Comparison of ENCODE assay signal across 7 cellular contexts in the genomic region with DNA sequence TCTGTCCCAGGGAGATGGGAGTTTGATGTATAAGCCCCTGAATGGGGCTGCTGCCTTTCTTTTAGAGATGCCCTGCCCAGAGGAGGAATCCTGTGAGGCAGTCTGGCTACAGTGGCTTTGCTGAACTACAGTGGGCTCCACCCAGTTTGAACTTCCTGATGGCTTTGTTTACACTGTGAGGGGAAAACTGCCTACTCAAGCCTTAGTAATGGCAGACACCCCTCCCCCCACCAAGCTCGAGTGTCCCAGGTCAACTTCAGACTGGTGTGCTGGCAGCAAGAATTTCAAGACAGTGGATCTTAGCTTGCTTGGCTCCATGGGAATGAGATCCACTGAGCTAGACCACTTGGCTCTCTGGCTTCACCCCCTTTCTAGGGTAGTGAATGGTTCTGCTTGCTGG.
DNase-seq lines count a peak whose midpoint lies in the region; ATAC-seq, FAIRE-seq and TF ChIP-seq lines count a peak whose summit lies in the region.
"Not testable (repeated sequence)": the region's sequence is repeated elsewhere in the genome, so short reads cannot be mapped to it uniquely, and the experiment has no call there.

No MANE protein-coding gene starts in this region.

- H3K36me3 ChIP-seq in GM23338 (ENCODE audit: insufficient read depth); HUES6 (ENCODE audit: control insufficient read depth, insufficient read depth, low read length); NT2/D1 (ENCODE audit: insufficient read depth, insufficient read length, low read length); K562 (ENCODE audit: control insufficient read depth, insufficient read depth, low read length); iPS-20b (ENCODE audit: insufficient read depth, low read depth, low read length); mesendoderm (ENCODE audit: control insufficient read depth, insufficient read depth, low read length): not testable (repeated sequence)

- not testable (repeated sequence) for H3K79me1 ChIP-seq in mesendoderm (ENCODE audit: low read length)

- not testable (repeated sequence) for H2AK5ac ChIP-seq in mesendoderm (ENCODE audit: low read length)

- H3K9me2 ChIP-seq in GM23338 (ENCODE audit: insufficient read depth): not testable (repeated sequence)

- not testable (repeated sequence) for H3K23ac ChIP-seq in mesendoderm (ENCODE audit: low read length)

- in situ Hi-C loops in K562 (cut with MboI): not testable (repeated sequence)

- H3K27me3 Mint-ChIP-seq in GM23338 (ENCODE audit: insufficient read depth, low read depth, poor library complexity): not testable (repeated sequence)

- H3K4me1 ChIP-seq in GM23338 (ENCODE audit: insufficient read depth): peaks cover 12% of the 10 kb centered on the region
- H3K4me1 ChIP-seq in HUES6 (ENCODE audit: control insufficient read depth, insufficient read depth, low read length): peaks cover 11% of the 10 kb centered on the region
- H3K4me1 ChIP-seq in NT2/D1 (ENCODE audit: insufficient read depth, insufficient read length): peaks cover 11% of the 10 kb centered on the region
- H3K4me1 ChIP-seq in K562 (replicated peaks in 1 of 2; ENCODE audit: control insufficient read depth in 2 of 2, insufficient read depth in 2 of 2, low read length in 2 of 2); iPS-20b (ENCODE audit: insufficient read depth, low read length); mesendoderm (ENCODE audit: control insufficient read depth, low read depth, low read length): not testable (repeated sequence)

- not testable (repeated sequence) for H3K36me3 Mint-ChIP-seq in GM23338 (ENCODE audit: low read depth)

- H3K56ac ChIP-seq in mesendoderm (ENCODE audit: low read length): peak overlapping the region; percentile 38

- TF ChIP-seq EP300 in K562 (IDR thresholded peaks at IDR 0.05; ENCODE audit: low read length): not testable (repeated sequence)

- not testable (repeated sequence) for H3K4me3 Mint-ChIP-seq in GM23338

- intact Hi-C loops in K562 (cut with micrococcal nuclease): not testable (repeated sequence)

- H3K18ac ChIP-seq in mesendoderm (ENCODE audit: low read length): not testable (repeated sequence)

- H3K27ac Mint-ChIP-seq in GM23338: not testable (repeated sequence)

- not testable (repeated sequence) for H3K4ac ChIP-seq in mesendoderm (ENCODE audit: low read depth, low read length)

- POLR2A ChIA-PET in K562 (lab: Yijun Ruan, JAX): interaction anchor here (0.6 kb wide), 1 partner anchor 47 kb away, joined by 3 read pairs; no protein-coding TSS in a partner anchor

- H3K4me3 ChIP-seq in GM23338; HUES6 (ENCODE audit: low read depth, low read length); NT2/D1 (ENCODE audit: insufficient read length, low read depth); K562; mesendoderm (ENCODE audit: low read length): not testable (repeated sequence)
- H3K4me3 ChIP-seq in iPS-20b (ENCODE audit: low read length): peak overlapping the region; percentile 21; the same call in 1 of the 2 replicates

- WGBS in K562 (ENCODE audit: insufficient coverage, low coverage, missing lambda C conversion rate): 0% methylated on average over 1 of the region's 1 CpG
- WGBS in mesendoderm (ENCODE audit: extremely low coverage, insufficient coverage, low lambda C conversion rate): no CpG with 5 or more reads among the region's 1 CpG

- CTCF ChIA-PET in K562 (lab: Yijun Ruan, JAX; ENCODE audit: low intra/inter-chr PET ratio): not testable (repeated sequence)

- H4K8ac ChIP-seq in mesendoderm (ENCODE audit: low read depth, low read length): not testable (repeated sequence)

- not testable (repeated sequence) for FAIRE-seq in K562 (lab: Jason Lieb, UNC)

- peak overlapping the region; percentile 69 for H3K4me2 ChIP-seq in GM23338
- H3K4me2 ChIP-seq in K562 (ENCODE audit: insufficient read depth, low read length); mesendoderm (ENCODE audit: low read length): not testable (repeated sequence)

- not testable (repeated sequence) for H4K5ac ChIP-seq in mesendoderm (ENCODE audit: low read length)

- not testable (repeated sequence) for TF ChIP-seq POLR2A in K562 (conservative IDR thresholded peaks at IDR 0.05)

- not testable (repeated sequence) for H3K9me3 ChIP-seq in HUES6 (ENCODE audit: control insufficient read depth, insufficient read depth, low read depth, low read length); K562 (replicated peaks; ENCODE audit: control insufficient read depth, insufficient read depth, low read depth, low read length); iPS-20b (ENCODE audit: insufficient read depth, low read depth, low read length)
- H3K9me3 ChIP-seq in NT2/D1 (ENCODE audit: insufficient read depth, low read length): peaks cover 31% of the 10 kb centered on the region; the same call in 1 of the 2 replicates

- H3K9ac ChIP-seq in HUES6 (ENCODE audit: low read length): peak overlapping the region; percentile 3
- not testable (repeated sequence) for H3K9ac ChIP-seq in NT2/D1 (ENCODE audit: insufficient read length, low read depth); K562 (ENCODE audit: insufficient read depth in 1 of 2, low read depth in 2 of 2, low read length in 2 of 2); mesendoderm (ENCODE audit: low read length)
- H3K9ac ChIP-seq in iPS-20b (ENCODE audit: low read depth, low read length): peak overlapping the region; percentile 45; the same call in 1 of the 2 replicates

- H3K27me3 ChIP-seq in GM23338 (ENCODE audit: insufficient read depth); HUES6 (ENCODE audit: control insufficient read depth, insufficient read depth, low read length); NT2/D1 (ENCODE audit: insufficient read depth, insufficient read length); K562 (ENCODE audit: control insufficient read depth in 2 of 2, insufficient read depth in 2 of 2, low read length in 2 of 2); iPS-20b (ENCODE audit: insufficient read depth, low read length); mesendoderm (ENCODE audit: insufficient read depth, low read length, poor library complexity): not testable (repeated sequence)

- ATAC-seq in GM23338: peak; percentile 55
- ATAC-seq in K562: not testable (repeated sequence)

- not testable (repeated sequence) for H2BK15ac ChIP-seq in mesendoderm (replicated peaks; ENCODE audit: low read depth)

- H2BK120ac ChIP-seq in mesendoderm (ENCODE audit: low read depth, low read length): not testable (repeated sequence)

- H3K9me3 Mint-ChIP-seq in GM23338: not testable (repeated sequence)

- H2AFZ ChIP-seq in GM23338; K562 (ENCODE audit: low read depth, low read length): not testable (repeated sequence)

- H2BK5ac ChIP-seq in mesendoderm (ENCODE audit: low read length): not testable (repeated sequence)

- peak; percentile 6 for DNase-seq in COLO668 (lab: John Stamatoyannopoulos, UW; ENCODE audit: unreplicated experiment)
- DNase-seq in GM23338 (ENCODE audit: low spot score): peak; percentile 53
- peak; percentile 62 for DNase-seq in NT2/D1 (ENCODE audit: low read depth, low spot score)
- not testable (repeated sequence) for DNase-seq in K562 (ENCODE audit: extremely low read depth in 1 of 4, low spot score in 3 of 4)
- peak; percentile 52 for DNase-seq in mesendoderm

- H3K9me1 ChIP-seq in K562 (ENCODE audit: control insufficient read depth, insufficient read depth, low read length): not testable (repeated sequence)

- H3K27ac ChIP-seq in GM23338 (ENCODE audit: low read depth); HUES6 (ENCODE audit: low read depth, low read length); K562 (ENCODE audit: extremely low read depth, low read depth, low read length); iPS-20b (ENCODE audit: low read length); mesendoderm (ENCODE audit: low read depth, low read length): not testable (repeated sequence)

- not testable (repeated sequence) for H3F3A ChIP-seq in GM23338 (replicated peaks; ENCODE audit: low read depth)

- H4K20me1 ChIP-seq in GM23338 (replicated peaks; ENCODE audit: insufficient read depth); K562 (replicated peaks; ENCODE audit: control insufficient read depth, insufficient read depth, low read length): not testable (repeated sequence)

- not testable (repeated sequence) for BruUV-seq in K562 (replicated peaks; lab: Mats Ljungman, UMichigan)

- not testable (repeated sequence) for TF ChIP-seq RAD21 in K562 (CRISPR knock-in tag; conservative IDR thresholded peaks at IDR 0.05 in 1 of 2, IDR thresholded peaks at IDR 0.05 in 1 of 2)

- peaks cover 23% of the 10 kb centered on the region for H3K4me1 Mint-ChIP-seq in GM23338

- TF ChIP-seq CTCF in GM23338 (conservative IDR thresholded peaks at IDR 0.05; ENCODE audit: low read depth in 2 of 2); K562 (IDR thresholded peaks at IDR 0.05 in 2 of 3, conservative IDR thresholded peaks at IDR 0.05 in 1 of 3; ENCODE audit: insufficient read depth in 2 of 3, low read depth in 1 of 3, low read length in 3 of 3): not testable (repeated sequence)

- peaks cover 10% of the 10 kb centered on the region for H3K79me2 ChIP-seq in GM23338 (replicated peaks; ENCODE audit: insufficient read depth)
- H3K79me2 ChIP-seq in K562 (ENCODE audit: control insufficient read depth, insufficient read depth, low read length); mesendoderm (ENCODE audit: control insufficient read depth, insufficient read depth, low read length): not testable (repeated sequence)
